Comparison of ENCODE assay signal across 13 cellular contexts in genomic region chr9:127865645-127866464, GRCh38. TPM values are rescaled to one million over a fixed set of nuclear protein-coding genes. Genes with fewer than 3 reads are reported as not detected.
DNase-seq lines count a peak whose midpoint lies in the region; ATAC-seq and TF ChIP-seq lines count a peak whose summit lies in the region.
"Had no signal": no experiment of that assay in that cellular context is flagged by ENCODE, and none has a peak within 500 bp of the region (broad histone marks: within the 10 kb centered on the region; RNA-seq: fewer than 3 reads in every experiment).

No MANE protein-coding gene starts in this region.

- ATAC-seq in SK-N-SH treated with all-trans-retinoic acid at 6 μM for 48 hours (no peak), HG03097 (IDR thresholded peaks at IDR 0.05; ENCODE audit: low FRiP score, unreplicated experiment) (no peak)
- ATAC-seq: HCT116 had no signal

- H3K27me3 ChIP-seq in BLaER1 = no peaks in the 10 kb centered on the region
- H3K27me3 ChIP-seq in CD8-positive, alpha-beta memory T cell (ENCODE audit: insufficient read depth, low read length, poor library complexity, severe bottlenecking) = no peaks in the 10 kb centered on the region
- H3K27me3 ChIP-seq: esophagus muscularis mucosa had no signal

- no peaks in the 10 kb centered on the region for H3K9me3 ChIP-seq in BLaER1
- no peaks in the 10 kb centered on the region for H3K9me3 ChIP-seq in CD8-positive, alpha-beta memory T cell (ENCODE audit: low read length)
- H3K9me3 ChIP-seq: esophagus muscularis mucosa had no signal

- peaks cover 98% of the 10 kb centered on the region for H3K4me1 ChIP-seq in BLaER1
- peaks cover 40% of the 10 kb centered on the region for H3K4me1 ChIP-seq in CD8-positive, alpha-beta memory T cell (ENCODE audit: insufficient read depth, low read length)

- H3K4me1 Mint-ChIP-seq in CD8-positive, alpha-beta memory T cell = peaks cover 39 to 46% (median 39%) of the 10 kb centered on the region in 3 donors
- H3K4me1 Mint-ChIP-seq in immature natural killer cell = peaks cover 45 to 50% of the 10 kb centered on the region in 2 donors

- no peaks in the 10 kb centered on the region for H3K9me3 Mint-ChIP-seq in CD8-positive, alpha-beta memory T cell
- no peaks in the 10 kb centered on the region for H3K9me3 Mint-ChIP-seq in immature natural killer cell

- H3K36me3 Mint-ChIP-seq in CD8-positive, alpha-beta memory T cell = peaks cover 0 to 14% (median 3%) of the 10 kb centered on the region in 3 donors
- H3K36me3 Mint-ChIP-seq in immature natural killer cell = peaks cover 0 to 9% (median 4%) of the 10 kb centered on the region in 3 donors

- peaks cover 5% of the 10 kb centered on the region; the same call in 1 of the 2 replicates for H3K36me3 ChIP-seq in BLaER1
- H3K36me3 ChIP-seq in CD8-positive, alpha-beta memory T cell (ENCODE audit: insufficient read depth, low read length) = no peaks in the 10 kb centered on the region

- peak overlapping the region; percentile 71 for H3K9ac ChIP-seq in BLaER1

- peak overlapping the region; percentile 92 for H3K4me2 ChIP-seq in BLaER1

- H3K27me3 Mint-ChIP-seq in CD8-positive, alpha-beta memory T cell = no peaks in the 10 kb centered on the region
- H3K27me3 Mint-ChIP-seq in immature natural killer cell (ENCODE audit: low read depth in 3 of 3) = peaks cover 0 to 7% (median 4%) of the 10 kb centered on the region in 3 donors

- CTCF ChIA-PET in CD8-positive, alpha-beta memory T cell (lab: Charles Lee) = interaction anchor here (1.4 to 3.6 kb wide), 8 partner anchors 10 to 131 kb away, joined by 3 to 20 read pairs (median 3); partner anchors contain the start of gene TOR2A

- no peaks in the 10 kb centered on the region for H4K20me1 ChIP-seq in BLaER1

- H3K4me3 ChIP-seq in BLaER1 = no peak overlapping the region
- H3K4me3 ChIP-seq in CD8-positive, alpha-beta memory T cell (ENCODE audit: low read length) = no peak overlapping the region
- H3K4me3 ChIP-seq: esophagus muscularis mucosa had no signal

- peak in 2 of 5 donors; percentile 34 to 61 for DNase-seq in CD8-positive, alpha-beta memory T cell
- peak; percentile 17 to 47 for DNase-seq in activated CD4-positive, alpha-beta T cell treated with anti-CD3 and anti-CD28 coated beads, Interleukin-2, amount 50 U/mL, for 48 hours
- DNase-seq in immature natural killer cell (no peak), GM13976 (ENCODE audit: low spot score) (no peak), GM13977 (ENCODE audit: low spot score) (no peak)
- DNase-seq: Calu3, NCI-H446, RPMI8226 had no signal

- POLR2A ChIA-PET in CD8-positive, alpha-beta memory T cell (lab: Charles Lee) = interaction anchor here (0.6 to 1.8 kb wide), 4 partner anchors 80 to 324 kb away, joined by 3 to 5 read pairs (median 4); partner anchors contain the start of gene TOR2A

- TF ChIP-seq CTCF in GM13976 (IDR thresholded peaks at IDR 0.05; ENCODE audit: borderline replicate concordance, control extremely low read depth, extremely low read depth, insufficient read depth, missing control alignments) (no peak), GM13977 (IDR thresholded peaks at IDR 0.05; ENCODE audit: extremely low read depth, insufficient read depth, missing control alignments) (no peak)

- H3K4me3 Mint-ChIP-seq in CD8-positive, alpha-beta memory T cell = peak overlapping the region in 1 of 7 donors; percentile 3
- H3K4me3 Mint-ChIP-seq in immature natural killer cell = no peak overlapping the region

- in situ Hi-C loops in GM13976 (cut with MboI; ENCODE audit: low sequenced_read_pairs, unreplicated experiment) (no loop called here), GM13977 (cut with MboI; ENCODE audit: low pct_unique_long_range_greater_than_20kb, low sequenced_read_pairs, unreplicated experiment) (no loop called here)

- H3K27ac Mint-ChIP-seq in CD8-positive, alpha-beta memory T cell = peak overlapping the region; percentile 44 to 92 (median 84)
- H3K27ac Mint-ChIP-seq in immature natural killer cell = peak overlapping the region; percentile 54 to 87 (median 74)

- H3K27ac ChIP-seq in BLaER1 = peak overlapping the region; percentile 92
- no peak overlapping the region for H3K27ac ChIP-seq in CD8-positive, alpha-beta memory T cell (ENCODE audit: low read depth, low read length)
- H3K27ac ChIP-seq: esophagus muscularis mucosa had no signal

TF ChIP-seq in SK-N-SH treated with all-trans-retinoic acid at 6 μM for 48 hours, 23 proteins besides CTCF, POLR2A, EP300 and RAD21 (continues in another document):
- TF ChIP-seq ESRRG (CRISPR knock-in tag; IDR thresholded peaks at IDR 0.05) (no peak), CREB5 (CRISPR knock-in tag; IDR thresholded peaks at IDR 0.05; ENCODE audit: low read depth) (no peak), ZNF8 (CRISPR knock-in tag; IDR thresholded peaks at IDR 0.05) (no peak), GLIS3 (CRISPR knock-in tag; IDR thresholded peaks at IDR 0.05) (no peak), RARB (CRISPR knock-in tag; IDR thresholded peaks at IDR 0.05) (no peak), BACH2 (CRISPR knock-in tag; IDR thresholded peaks at IDR 0.05; ENCODE audit: borderline replicate concordance) (no peak), ZFP30 (CRISPR knock-in tag; IDR thresholded peaks at IDR 0.05) (no peak), TOX (CRISPR knock-in tag; IDR thresholded peaks at IDR 0.05; ENCODE audit: borderline replicate concordance) (no peak), ZNF70 (CRISPR knock-in tag; IDR thresholded peaks at IDR 0.05) (no peak), PPARA (CRISPR knock-in tag; IDR thresholded peaks at IDR 0.05; ENCODE audit: borderline replicate concordance) (no peak), POU6F1 (CRISPR knock-in tag; IDR thresholded peaks at IDR 0.05; ENCODE audit: borderline replicate concordance, low read depth) (no peak), CSRNP3 (CRISPR knock-in tag; IDR thresholded peaks at IDR 0.05) (no peak), CSDC2 (CRISPR knock-in tag; IDR thresholded peaks at IDR 0.05) (no peak)

RNA-seq across cellular contexts. Expression of gene ENG, which starts 11.4 kb away (rescaled TPM):
- total RNA-seq in CD8-positive, alpha-beta memory T cell = 10 to 100 TPM; 18.9 to 19.3 TPM
- polyA plus RNA-seq in CD8-positive, alpha-beta memory T cell = 7.9 TPM
- polyA plus RNA-seq in immature natural killer cell = 10 to 100 TPM in 1 of 3 donors, 1 to 10 TPM in 2; 7.2 to 12.1 (median 8.6) TPM
- total RNA-seq: Calu3 had no signal

RNA-seq across cellular contexts. Expression of gene AK1, which starts 11.6 kb away (rescaled TPM):
- 10 to 100 TPM; 15.8 to 20.0 TPM for total RNA-seq in CD8-positive, alpha-beta memory T cell
- 0.23 TPM for polyA plus RNA-seq in CD8-positive, alpha-beta memory T cell
- 1 to 10 TPM in 1 of 3 donors, under 1 TPM in 1, not detected in 1; 0.12 to 1.0 TPM for polyA plus RNA-seq in immature natural killer cell

RNA-seq across cellular contexts. Expression of gene ST6GALNAC6, which starts 33.5 kb away (rescaled TPM):
- 10 to 100 TPM; 52.3 to 54.0 TPM for total RNA-seq in CD8-positive, alpha-beta memory T cell
- polyA plus RNA-seq in CD8-positive, alpha-beta memory T cell = 54.7 TPM
- 10 to 100 TPM; 84.0 to 97.8 (median 94.1) TPM for polyA plus RNA-seq in immature natural killer cell

RNA-seq across cellular contexts. Expression of gene ST6GALNAC4, which starts 51.0 kb away (rescaled TPM):
- 10 to 100 TPM; 32.9 to 43.2 TPM for total RNA-seq in CD8-positive, alpha-beta memory T cell
- polyA plus RNA-seq in CD8-positive, alpha-beta memory T cell = 28.7 TPM
- 10 to 100 TPM in 1 of 3 donors, 1 to 10 TPM in 2; 8.7 to 20.1 (median 9.1) TPM for polyA plus RNA-seq in immature natural killer cell

Comparison
In these comparisons a context has a peak if more than half of its experiments do, and no peak if none do; other contexts are left out.
1. DNase-seq: peak in activated CD4-positive, alpha-beta T cell treated with anti-CD3 and anti-CD28 coated beads, Interleukin-2, amount 50 U/mL, for 48 hours (2 of 2); none in immature natural killer cell (0 of 3), GM13976 (single experiment) and GM13977 (single experiment).